ENCODE assay signal across 25 cellular contexts in genomic region chr9:83691492-83691891, GRCh38. TPM values are rescaled to one million over a fixed set of nuclear protein-coding genes. Genes with fewer than 3 reads are reported as not detected.
DNase-seq lines count a peak whose midpoint lies in the region; ATAC-seq, FAIRE-seq and TF ChIP-seq lines count a peak whose summit lies in the region.
"Had no signal": no experiment of that assay in that cellular context is flagged by ENCODE, and none has a peak within 500 bp of the region (broad histone marks: within the 10 kb centered on the region; RNA-seq: fewer than 3 reads in every experiment).

No MANE protein-coding gene starts in this region.

- no peak overlapping the region for H2AK5ac ChIP-seq in mesendoderm (ENCODE audit: low read length)

- peak overlapping the region; percentile 2 for H3K4me3 ChIP-seq in CD4-positive, CD25-positive, alpha-beta regulatory T cell (ENCODE audit: low read depth, low read length)
- no peak overlapping the region for H3K4me3 ChIP-seq in CD8-positive, alpha-beta memory T cell (ENCODE audit: low read length)
- H3K4me3 ChIP-seq in mesendoderm (ENCODE audit: low read length) (no peak overlapping the region), thyroid gland (replicated peaks in 1 of 3) (no peak overlapping the region), brain microvascular endothelial cell (ENCODE audit: low read depth, low read length) (no peak overlapping the region)
- H3K4me3 ChIP-seq: Peyer's patch, SJCRH30 had no signal

- no peak overlapping the region for H4K5ac ChIP-seq in mesendoderm (ENCODE audit: low read length)

- H3K79me1 ChIP-seq in mesendoderm (ENCODE audit: low read length): peaks cover 2% of the 10 kb centered on the region

- CTCF ChIA-PET in CD8-positive, alpha-beta memory T cell (lab: Charles Lee): interaction anchor here (1.4 kb wide), 1 partner anchor 11 kb away, joined by 3 read pairs; no protein-coding TSS in a partner anchor

- peaks cover 84% of the 10 kb centered on the region for H3K79me2 ChIP-seq in mesendoderm (ENCODE audit: control insufficient read depth, insufficient read depth, low read length)

- in situ Hi-C loops in GM13977 (cut with MboI; ENCODE audit: low pct_unique_long_range_greater_than_20kb, low sequenced_read_pairs, unreplicated experiment): no loop called here
- in situ Hi-C loops in brain microvascular endothelial cell (cut with HindIII; ENCODE audit: low pct_ligation_motif_present, low sequenced_read_pairs): no loop called here

- H3K27me3 ChIP-seq in CD4-positive, CD25-positive, alpha-beta regulatory T cell (ENCODE audit: control insufficient read depth, insufficient read depth, low read length): no peaks in the 10 kb centered on the region
- no peaks in the 10 kb centered on the region for H3K27me3 ChIP-seq in CD8-positive, alpha-beta memory T cell (ENCODE audit: insufficient read depth, low read length, poor library complexity, severe bottlenecking)
- no peaks in the 10 kb centered on the region for H3K27me3 ChIP-seq in mesendoderm (ENCODE audit: insufficient read depth, low read length, poor library complexity)
- H3K27me3 ChIP-seq in thyroid gland: no peaks in the 10 kb centered on the region
- no peaks in the 10 kb centered on the region for H3K27me3 ChIP-seq in brain microvascular endothelial cell (replicated peaks)
- H3K27me3 ChIP-seq: Peyer's patch, SJCRH30 had no signal

- no peak overlapping the region for H3K18ac ChIP-seq in mesendoderm (ENCODE audit: low read length)

- H3K4me1 ChIP-seq in CD4-positive, CD25-positive, alpha-beta regulatory T cell (ENCODE audit: control insufficient read depth, insufficient read depth, low read length, poor library complexity, severe bottlenecking): peaks cover 48% of the 10 kb centered on the region
- peaks cover 68% of the 10 kb centered on the region for H3K4me1 ChIP-seq in CD8-positive, alpha-beta memory T cell (ENCODE audit: insufficient read depth, low read length)
- no peaks in the 10 kb centered on the region for H3K4me1 ChIP-seq in mesendoderm (ENCODE audit: control insufficient read depth, low read depth, low read length)
- peaks cover 19 to 22% of the 10 kb centered on the region in 2 donors for H3K4me1 ChIP-seq in thyroid gland
- H3K4me1 ChIP-seq: Caco-2, SJCRH30 had no signal

- no peak overlapping the region for H3K4ac ChIP-seq in mesendoderm (ENCODE audit: low read depth, low read length)

- TF ChIP-seq CTCF in GM13977 (IDR thresholded peaks at IDR 0.05; ENCODE audit: extremely low read depth, insufficient read depth, missing control alignments): no peak
- no peak for TF ChIP-seq CTCF in thyroid gland (IDR thresholded peaks at IDR 0.05)
- TF ChIP-seq CTCF in brain microvascular endothelial cell (IDR thresholded peaks at IDR 0.05; ENCODE audit: low read depth, low read length, missing control alignments): no peak

- H4K8ac ChIP-seq in mesendoderm (ENCODE audit: low read depth, low read length): no peak overlapping the region

- peak overlapping the region in 3 of 4 donors; percentile 1 to 26 (median 24) for H3K4me3 Mint-ChIP-seq in CD4-positive, CD25-positive, alpha-beta regulatory T cell
- peak overlapping the region in 5 of 7 donors; percentile 1 to 43 (median 6) for H3K4me3 Mint-ChIP-seq in CD8-positive, alpha-beta memory T cell
- no peak overlapping the region for H3K4me3 Mint-ChIP-seq in activated naive CD8-positive, alpha-beta T cell treated with anti-CD3 and anti-CD28 coated beads for 36 hours
- H3K4me3 Mint-ChIP-seq: IgD-negative memory B cell had no signal

- H3K9me3 Mint-ChIP-seq in CD4-positive, CD25-positive, alpha-beta regulatory T cell: no peaks in the 10 kb centered on the region
- H3K9me3 Mint-ChIP-seq in CD8-positive, alpha-beta memory T cell: no peaks in the 10 kb centered on the region
- no peaks in the 10 kb centered on the region for H3K9me3 Mint-ChIP-seq in activated naive CD8-positive, alpha-beta T cell treated with anti-CD3 and anti-CD28 coated beads for 36 hours
- H3K9me3 Mint-ChIP-seq: IgD-negative memory B cell had no signal

- no peak overlapping the region for H3K27ac ChIP-seq in CD4-positive, CD25-positive, alpha-beta regulatory T cell (ENCODE audit: insufficient read depth, low read length, poor library complexity, severe bottlenecking)
- no peak overlapping the region for H3K27ac ChIP-seq in CD8-positive, alpha-beta memory T cell (ENCODE audit: low read depth, low read length)
- no peak overlapping the region for H3K27ac ChIP-seq in mesendoderm (ENCODE audit: low read depth, low read length)
- no peak overlapping the region for H3K27ac ChIP-seq in thyroid gland
- H3K27ac ChIP-seq in brain microvascular endothelial cell: no peak overlapping the region
- H3K27ac ChIP-seq: C4-2B, Peyer's patch, SJCRH30 had no signal

- H3K23ac ChIP-seq in mesendoderm (ENCODE audit: low read length): peak overlapping the region; percentile 50

- no peak overlapping the region for H3K4me2 ChIP-seq in mesendoderm (ENCODE audit: low read length)

- no peaks in the 10 kb centered on the region for H3K27me3 Mint-ChIP-seq in CD4-positive, CD25-positive, alpha-beta regulatory T cell
- no peaks in the 10 kb centered on the region for H3K27me3 Mint-ChIP-seq in CD8-positive, alpha-beta memory T cell
- H3K27me3 Mint-ChIP-seq in activated naive CD8-positive, alpha-beta T cell treated with anti-CD3 and anti-CD28 coated beads for 36 hours: no peaks in the 10 kb centered on the region
- H3K27me3 Mint-ChIP-seq: IgD-negative memory B cell had no signal

- WGBS in mesendoderm (ENCODE audit: extremely low coverage, insufficient coverage, low lambda C conversion rate): no CpG with 5 or more reads among the region's 3 CpGs
- WGBS in thyroid gland, 2 donors: 93 to 94% methylated on average over 3 of the region's 3 CpGs

- FAIRE-seq in RCC 7860 (lab: Jason Lieb, UNC): no peak
- FAIRE-seq: A204.1, H1 had no signal

- POLR2A ChIA-PET in CD8-positive, alpha-beta memory T cell (lab: Charles Lee): interaction anchor here (1.0 kb wide), 1 partner anchor 15 kb away, joined by 4 read pairs; no protein-coding TSS in a partner anchor

- no peak overlapping the region for H3K56ac ChIP-seq in mesendoderm (ENCODE audit: low read length)

- H3K27ac Mint-ChIP-seq in CD4-positive, CD25-positive, alpha-beta regulatory T cell: peak overlapping the region in 2 of 3 donors; percentile 15 to 58
- peak overlapping the region in 3 of 8 donors; percentile 2 to 49 (median 11) for H3K27ac Mint-ChIP-seq in CD8-positive, alpha-beta memory T cell
- peak overlapping the region; percentile 17 for H3K27ac Mint-ChIP-seq in activated naive CD8-positive, alpha-beta T cell treated with anti-CD3 and anti-CD28 coated beads for 36 hours

- no peak overlapping the region for H2BK120ac ChIP-seq in mesendoderm (ENCODE audit: low read depth, low read length)

- no peaks in the 10 kb centered on the region for H3K9me3 ChIP-seq in CD4-positive, CD25-positive, alpha-beta regulatory T cell (ENCODE audit: control insufficient read depth in 2 of 2, low read length in 2 of 2)
- H3K9me3 ChIP-seq in CD8-positive, alpha-beta memory T cell (ENCODE audit: low read length): no peaks in the 10 kb centered on the region
- H3K9me3 ChIP-seq in thyroid gland: no peaks in the 10 kb centered on the region
- H3K9me3 ChIP-seq: Caco-2, Peyer's patch, SJCRH30 had no signal

- H3K9ac ChIP-seq in mesendoderm (ENCODE audit: low read length): no peak overlapping the region

- no peak for TF ChIP-seq POLR2A in thyroid gland (IDR thresholded peaks at IDR 0.05)

- H2BK15ac ChIP-seq in mesendoderm (replicated peaks; ENCODE audit: low read depth): no peak overlapping the region

- H3K4me1 Mint-ChIP-seq in CD4-positive, CD25-positive, alpha-beta regulatory T cell: peaks cover 47 to 91% (median 69%) of the 10 kb centered on the region in 4 donors
- peaks cover 78 to 91% (median 87%) of the 10 kb centered on the region in 3 donors for H3K4me1 Mint-ChIP-seq in CD8-positive, alpha-beta memory T cell
- peaks cover 70% of the 10 kb centered on the region for H3K4me1 Mint-ChIP-seq in activated naive CD8-positive, alpha-beta T cell treated with anti-CD3 and anti-CD28 coated beads for 36 hours

- intact Hi-C loops in thyroid gland (cut with DNase I): no loop called here

- DNase-seq in CD4-positive, CD25-positive, alpha-beta regulatory T cell: no peak
- DNase-seq in CD8-positive, alpha-beta memory T cell: no peak
- DNase-seq in activated naive CD8-positive, alpha-beta T cell treated with anti-CD3 and anti-CD28 coated beads for 36 hours: no peak
- no peak for DNase-seq in mesendoderm
- no peak for DNase-seq in GM13977 (ENCODE audit: low spot score)
- no peak for DNase-seq in RCC 7860 (ENCODE audit: low spot score)
- no peak for DNase-seq in thyroid gland
- no peak for DNase-seq in brain microvascular endothelial cell
- DNase-seq: Caco-2; DMS 273 treated with DMSO at 0.1 percent for 48 hours; DMS79 treated with DMSO at 0.1 percent for 48 hours; Karpas-422; MV-4-11; NCI-H1105 treated with DMSO at 0.1 percent for 48 hours; NCI-H2029 treated with DMSO at 0.1 percent for 48 hours; NCI-H226; NCI-H524; NCI-H774; NK-92 treated with Interleukin-12 subunit alpha and Interleukin-12 subunit beta, amount 100 ng/mL, for 24 hours; Peyer's patch; SJCRH30 had no signal

- ATAC-seq in CD4-positive, CD25-positive, alpha-beta regulatory T cell (ENCODE audit: low read depth in 2 of 2): no peak

- H3K36me3 Mint-ChIP-seq in CD4-positive, CD25-positive, alpha-beta regulatory T cell: no peaks in the 10 kb centered on the region
- H3K36me3 Mint-ChIP-seq in CD8-positive, alpha-beta memory T cell: peaks cover 0 to 9% (median 2%) of the 10 kb centered on the region in 3 donors
- peaks cover 12% of the 10 kb centered on the region for H3K36me3 Mint-ChIP-seq in activated naive CD8-positive, alpha-beta T cell treated with anti-CD3 and anti-CD28 coated beads for 36 hours
- H3K36me3 Mint-ChIP-seq: IgD-negative memory B cell had no signal

- H3K36me3 ChIP-seq in CD4-positive, CD25-positive, alpha-beta regulatory T cell (ENCODE audit: control insufficient read depth, insufficient read depth, low read length): no peaks in the 10 kb centered on the region
- no peaks in the 10 kb centered on the region for H3K36me3 ChIP-seq in CD8-positive, alpha-beta memory T cell (ENCODE audit: insufficient read depth, low read length)
- H3K36me3 ChIP-seq in mesendoderm (ENCODE audit: control insufficient read depth, insufficient read depth, low read length): no peaks in the 10 kb centered on the region
- H3K36me3 ChIP-seq in thyroid gland: no peaks in the 10 kb centered on the region
- no peaks in the 10 kb centered on the region for H3K36me3 ChIP-seq in brain microvascular endothelial cell (replicated peaks)
- H3K36me3 ChIP-seq: Peyer's patch had no signal

- no peak overlapping the region for H2BK5ac ChIP-seq in mesendoderm (ENCODE audit: low read length)

RNA-seq across cellular contexts. Expression of gene UBQLN1, which starts 16.3 kb away (rescaled TPM):
- 141 TPM for total RNA-seq in CD4-positive, CD25-positive, alpha-beta regulatory T cell
- polyA plus RNA-seq in CD4-positive, CD25-positive, alpha-beta regulatory T cell: 10 to 100 TPM; 70.0 to 85.6 (median 75.2) TPM
- 100 to 1,000 TPM in 1 of 2 experiments, 10 to 100 TPM in 1; 95.1 to 101 TPM for total RNA-seq in CD8-positive, alpha-beta memory T cell
- polyA plus RNA-seq in CD8-positive, alpha-beta memory T cell: 76.6 TPM
- 10 to 100 TPM; 88.9 to 92.9 TPM for total RNA-seq in activated naive CD8-positive, alpha-beta T cell treated with anti-CD3 and anti-CD28 coated beads for 36 hours
- polyA plus RNA-seq in mesendoderm (2013, experiment 1 of 2): 92.4 TPM
- polyA plus RNA-seq in mesendoderm (2013, experiment 2 of 2): 94.3 TPM
- 100 to 1,000 TPM; 111 to 159 (median 123) TPM for total RNA-seq in thyroid gland
